In the genomic region with DNA sequence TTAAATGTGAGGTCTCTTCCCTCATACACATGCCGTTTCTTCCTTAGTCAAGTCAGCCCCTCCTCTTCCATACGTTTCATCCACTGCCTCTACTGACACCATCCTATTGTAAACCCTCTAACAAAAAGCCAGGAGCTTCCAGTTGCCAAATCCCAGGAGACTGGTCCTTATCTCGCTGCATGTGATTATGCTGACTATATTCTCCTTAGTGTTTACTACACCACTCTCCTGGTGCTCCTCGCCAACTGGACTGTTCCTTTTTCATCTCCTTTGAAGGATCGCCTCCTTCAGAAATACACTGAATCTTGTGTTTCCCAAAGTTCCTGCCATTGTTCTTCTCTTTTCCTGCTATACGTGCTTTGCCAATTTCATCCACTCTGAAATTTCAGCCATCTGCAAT, we compare ENCODE assay signal across 28 cellular contexts.
"Had no signal": no experiment of that assay in that cellular context is flagged by ENCODE, and none has a peak within 500 bp of the region (broad histone marks: within the 10 kb centered on the region; RNA-seq: fewer than 3 reads in every experiment).

No MANE protein-coding gene starts in this region.

- DNase-seq: activated CD4-positive, alpha-beta T cell treated with anti-CD3 and anti-CD28 coated beads for 1 hour; activated CD8-positive, alpha-beta memory T cell treated with anti-CD3 and anti-CD28 coated beads, Interleukin-2, amount 10 ng/mL, durations not matched to agents 7 days and 5 days; activated CD8-positive, alpha-beta T cell treated with anti-CD3 and anti-CD28 coated beads, Interleukin-2, amount 10 ng/mL, durations not matched to agents 7 days and 5 days; activated naive CD4-positive, alpha-beta T cell; activated T-cell treated with anti-CD3 and anti-CD28 coated beads, Interleukin-2, amount 50 U/mL, for 72 hours; adrenal gland; aorta; body of pancreas; cerebellar nuclear complex; colonic mucosa; dorsolateral prefrontal cortex; effector memory CD4-positive, alpha-beta T cell; foreskin melanocyte; glutamatergic neuron; islet precursor cell; left ventricle myocardium superior; mucosa of descending colon; right cardiac atrium; stimulated activated CD4-positive, alpha-beta T cell treated with anti-CD3 and anti-CD28 coated beads, Interleukin-2, amount 100 ng/mL, for 48 hours; stimulated activated naive CD8-positive, alpha-beta T cell treated with anti-CD3 and anti-CD28 coated beads, Interleukin-15, Interleukin-2, amounts not matched to agents 100 U/mL and 50 U/mL, for 24 hours; T-helper 17 cell; T1000; trophoblast cell had no signal

- FAIRE-seq: urothelium cell line had no signal

- ATAC-seq: activated CD8-positive, alpha-beta memory T cell treated with anti-CD3 and anti-CD28 coated beads, Interleukin-2, amount 10 ng/mL, durations not matched to agents 7 days and 5 days; activated CD8-positive, alpha-beta T cell treated with anti-CD3 and anti-CD28 coated beads, Interleukin-2, amount 10 ng/mL, durations not matched to agents 7 days and 5 days; activated naive CD4-positive, alpha-beta T cell treated with anti-CD3 and anti-CD28 coated beads, Interleukin-2, amount 50 U/mL, for 72 hours; activated T-cell treated with anti-CD3 and anti-CD28 coated beads, Interleukin-2, amount 50 U/mL, for 72 hours; body of pancreas; left ventricle myocardium superior; mucosa of descending colon; natural killer cell treated with Interleukin-12 subunit alpha and Interleukin-12 subunit beta and Interleukin-15 and Interleukin-18, amount 100 ng/mL, for 72 hours; stimulated activated naive CD8-positive, alpha-beta T cell treated with anti-CD3 and anti-CD28 coated beads, Interleukin-15, Interleukin-2, amounts not matched to agents 100 U/mL and 50 U/mL, for 24 hours; T-helper 17 cell had no signal

- H3K9me3 Mint-ChIP-seq: natural killer cell treated with Interleukin-12 subunit alpha and Interleukin-12 subunit beta and Interleukin-15 and Interleukin-18, amount 100 ng/mL, for 72 hours had no signal

- H3K9me3 ChIP-seq: adrenal gland, body of pancreas, colonic mucosa, mucosa of descending colon, thoracic aorta had no signal

- H3K36me3 Mint-ChIP-seq: natural killer cell treated with Interleukin-12 subunit alpha and Interleukin-12 subunit beta and Interleukin-15 and Interleukin-18, amount 100 ng/mL, for 72 hours had no signal

- H3K4me3 ChIP-seq: adrenal gland, body of pancreas, cardiac muscle cell, colonic mucosa, dorsolateral prefrontal cortex, mucosa of descending colon, thoracic aorta had no signal

- H3K36me3 ChIP-seq: adrenal gland, cardiac muscle cell, colonic mucosa, thoracic aorta had no signal

- H3K27me3 ChIP-seq: adrenal gland, body of pancreas, cardiac muscle cell, colonic mucosa, dorsolateral prefrontal cortex had no signal

- H3K4me1 ChIP-seq: adrenal gland, colonic mucosa had no signal

- H3K4me3 Mint-ChIP-seq: activated CD8-positive, alpha-beta memory T cell treated with anti-CD3 and anti-CD28 coated beads, Interleukin-2, amount 10 ng/mL, durations not matched to agents 7 days and 5 days; activated CD8-positive, alpha-beta T cell treated with anti-CD3 and anti-CD28 coated beads, Interleukin-2, amount 10 ng/mL, durations not matched to agents 7 days and 5 days; activated T-cell treated with anti-CD3 and anti-CD28 coated beads, Interleukin-2, amount 50 U/mL, for 72 hours; natural killer cell treated with Interleukin-12 subunit alpha and Interleukin-12 subunit beta and Interleukin-15 and Interleukin-18, amount 100 ng/mL, for 72 hours; T-helper 17 cell had no signal

- H3K27ac Mint-ChIP-seq: activated CD8-positive, alpha-beta memory T cell treated with anti-CD3 and anti-CD28 coated beads, Interleukin-2, amount 10 ng/mL, durations not matched to agents 7 days and 5 days; activated CD8-positive, alpha-beta T cell treated with anti-CD3 and anti-CD28 coated beads, Interleukin-2, amount 10 ng/mL, durations not matched to agents 7 days and 5 days; activated naive CD4-positive, alpha-beta T cell treated with anti-CD3 and anti-CD28 coated beads, Interleukin-2, amount 50 U/mL, for 72 hours; activated T-cell treated with anti-CD3 and anti-CD28 coated beads, Interleukin-2, amount 50 U/mL, for 72 hours; natural killer cell treated with Interleukin-12 subunit alpha and Interleukin-12 subunit beta and Interleukin-15 and Interleukin-18, amount 100 ng/mL, for 72 hours; T-helper 17 cell had no signal

- H3K27ac ChIP-seq: adrenal gland, body of pancreas, cardiac muscle cell, colonic mucosa, thoracic aorta had no signal

- H3K4me1 Mint-ChIP-seq: T-helper 17 cell had no signal
